9 cellular contexts compared by ENCODE assay signal in the genomic region with DNA sequence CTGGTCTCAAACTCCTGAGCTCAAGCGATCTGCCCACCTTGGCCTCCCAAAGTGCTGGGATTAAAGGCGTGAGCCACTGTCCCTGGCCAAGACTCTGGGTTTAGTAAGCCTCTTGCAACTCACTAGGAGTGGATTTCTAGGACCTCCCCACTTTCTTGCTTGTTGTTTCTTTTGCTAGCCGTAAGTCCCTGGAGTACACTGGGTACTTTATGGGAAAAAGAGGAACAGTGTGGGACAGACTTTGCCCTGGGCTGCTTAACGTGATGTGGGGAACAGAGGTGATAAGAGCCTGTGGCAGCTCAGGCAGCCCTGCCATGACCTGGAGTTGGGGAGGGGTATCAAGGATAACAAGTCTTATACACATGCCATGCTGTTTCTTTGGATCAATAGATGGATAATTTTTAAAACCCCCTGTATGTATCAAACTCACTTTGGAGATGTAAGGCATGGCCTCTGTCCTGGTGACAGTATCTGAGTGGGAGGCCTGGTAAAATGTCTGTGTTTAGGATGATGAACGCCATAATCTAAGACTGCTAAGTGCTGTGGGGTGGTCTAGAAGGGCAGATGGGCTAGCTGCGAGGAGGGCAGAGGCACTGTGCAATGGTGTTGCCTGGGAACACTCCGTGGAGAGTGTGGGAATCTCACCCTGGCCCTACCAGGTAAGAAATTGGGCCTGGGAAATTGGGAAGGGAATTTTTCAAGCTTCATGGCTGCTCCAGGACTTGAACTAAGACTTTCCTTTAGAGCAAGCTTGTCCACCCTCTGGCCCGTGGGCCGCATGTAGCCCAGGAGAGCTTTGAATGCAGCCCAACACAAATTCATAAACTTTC. TPM values are rescaled to one million over a fixed set of nuclear protein-coding genes. Genes with fewer than 3 reads are reported as not detected.
DNase-seq lines count a peak whose midpoint lies in the region; ATAC-seq and TF ChIP-seq lines count a peak whose summit lies in the region.
"Had no signal": no experiment of that assay in that cellular context is flagged by ENCODE, and none has a peak within 500 bp of the region (broad histone marks: within the 10 kb centered on the region; RNA-seq: fewer than 3 reads in every experiment).

No MANE protein-coding gene starts in this region.

- CTCF ChIA-PET in activated CD4-positive, alpha-beta T cell treated with anti-CD3 and anti-CD28 coated beads, Interleukin-2, amount 10 ng/mL, durations not matched to agents 7 days and 5 days (lab: Charles Lee) = interaction anchor here (1.1 to 3.1 kb wide), 9 partner anchors 9 to 58 kb away, joined by 3 to 13 read pairs (median 3); no protein-coding TSS in a partner anchor

- no peaks in the 10 kb centered on the region for H3K27me3 Mint-ChIP-seq in activated CD4-positive, alpha-beta T cell treated with anti-CD3 and anti-CD28 coated beads, Interleukin-2, amount 10 ng/mL, durations not matched to agents 7 days and 5 days

- H3K56ac ChIP-seq in mesendoderm (ENCODE audit: low read length) = peak overlapping the region; percentile 25

- H3K27ac Mint-ChIP-seq in activated CD4-positive, alpha-beta T cell treated with anti-CD3 and anti-CD28 coated beads, Interleukin-2, amount 10 ng/mL, durations not matched to agents 7 days and 5 days = peak overlapping the region; percentile 89

- ATAC-seq in thoracic aorta (ENCODE audit: insufficient number of reproducible peaks, low FRiP score, low read depth) (no peak), GM21717 (IDR thresholded peaks at IDR 0.05; ENCODE audit: unreplicated experiment) (no peak)

- POLR2A ChIA-PET in activated CD4-positive, alpha-beta T cell treated with anti-CD3 and anti-CD28 coated beads, Interleukin-2, amount 10 ng/mL, durations not matched to agents 7 days and 5 days (lab: Charles Lee) = interaction anchor here (0.5 kb wide), 1 partner anchor 14 kb away, joined by 3 read pairs; no protein-coding TSS in a partner anchor

- no peak overlapping the region for H2AK5ac ChIP-seq in mesendoderm (ENCODE audit: low read length)

- H3K4me3 ChIP-seq in mesendoderm (ENCODE audit: low read length) = no peak overlapping the region
- H3K4me3 ChIP-seq in thoracic aorta = peak overlapping the region; percentile 60

- peak overlapping the region; percentile 12 for H3K18ac ChIP-seq in mesendoderm (ENCODE audit: low read length)

- no peak for TF ChIP-seq CTCF in thoracic aorta (IDR thresholded peaks at IDR 0.05)

- H4K8ac ChIP-seq in mesendoderm (ENCODE audit: low read depth, low read length) = no peak overlapping the region

- H3K79me1 ChIP-seq in mesendoderm (ENCODE audit: low read length) = peaks cover under 1% of the 10 kb centered on the region

- H3K9ac ChIP-seq in mesendoderm (ENCODE audit: low read length) = no peak overlapping the region

- DNase-seq in activated CD4-positive, alpha-beta T cell treated with anti-CD3 and anti-CD28 coated beads, Interleukin-2, amount 10 ng/mL, durations not matched to agents 7 days and 5 days = no peak
- no peak for DNase-seq in activated CD4-positive, alpha-beta T cell treated with anti-CD3 and anti-CD28 coated beads, Interleukin-2, amount 50 U/mL, for 48 hours
- peak; percentile 72 for DNase-seq in amniotic epithelial cell (ENCODE audit: low read depth)
- no peak for DNase-seq in mesendoderm
- DNase-seq in thoracic aorta (ENCODE audit: low spot score) = no peak
- DNase-seq in DMS79 (lab: John Stamatoyannopoulos, UW) = no peak
- DNase-seq in COLO829 (ENCODE audit: low spot score) = no peak
- DNase-seq: NCI-H510A treated with DMSO at 0.1 percent for 48 hours had no signal

- peaks cover 60% of the 10 kb centered on the region for H3K36me3 Mint-ChIP-seq in activated CD4-positive, alpha-beta T cell treated with anti-CD3 and anti-CD28 coated beads, Interleukin-2, amount 10 ng/mL, durations not matched to agents 7 days and 5 days (ENCODE audit: low read depth)

- H3K36me3 ChIP-seq in mesendoderm (ENCODE audit: control insufficient read depth, insufficient read depth, low read length) (no peaks in the 10 kb centered on the region), thoracic aorta (no peaks in the 10 kb centered on the region)

- peak overlapping the region; percentile 61 for H3K4me3 Mint-ChIP-seq in activated CD4-positive, alpha-beta T cell treated with anti-CD3 and anti-CD28 coated beads, Interleukin-2, amount 10 ng/mL, durations not matched to agents 7 days and 5 days

- H3K4me1 Mint-ChIP-seq in activated CD4-positive, alpha-beta T cell treated with anti-CD3 and anti-CD28 coated beads, Interleukin-2, amount 10 ng/mL, durations not matched to agents 7 days and 5 days = peaks cover 96% of the 10 kb centered on the region

- H3K4me2 ChIP-seq in mesendoderm (ENCODE audit: low read length) = no peak overlapping the region

- H2BK5ac ChIP-seq in mesendoderm (ENCODE audit: low read length) = no peak overlapping the region

- no peak overlapping the region for H3K27ac ChIP-seq in mesendoderm (ENCODE audit: low read depth, low read length)
- peak overlapping the region; percentile 82 to 89 for H3K27ac ChIP-seq in thoracic aorta

- H4K5ac ChIP-seq in mesendoderm (ENCODE audit: low read length) = no peak overlapping the region

- no peak overlapping the region for H2BK120ac ChIP-seq in mesendoderm (ENCODE audit: low read depth, low read length)

- peaks cover 5% of the 10 kb centered on the region for H3K9me3 Mint-ChIP-seq in activated CD4-positive, alpha-beta T cell treated with anti-CD3 and anti-CD28 coated beads, Interleukin-2, amount 10 ng/mL, durations not matched to agents 7 days and 5 days

- H3K23ac ChIP-seq in mesendoderm (ENCODE audit: low read length) = no peak overlapping the region

- H3K4me1 ChIP-seq in mesendoderm (ENCODE audit: control insufficient read depth, low read depth, low read length) = peaks cover 10% of the 10 kb centered on the region
- H3K4me1 ChIP-seq in thoracic aorta (ENCODE audit: control insufficient read depth in 1 of 2, low read depth in 2 of 2) = peaks cover 55 to 86% of the 10 kb centered on the region in 2 donors

- no peak overlapping the region for H2BK15ac ChIP-seq in mesendoderm (replicated peaks; ENCODE audit: low read depth)

- peaks cover 2% of the 10 kb centered on the region for H3K79me2 ChIP-seq in mesendoderm (ENCODE audit: control insufficient read depth, insufficient read depth, low read length)

- no CpG with 5 or more reads among the region's 9 CpGs for WGBS in mesendoderm (ENCODE audit: extremely low coverage, insufficient coverage, low lambda C conversion rate)

- H3K4ac ChIP-seq in mesendoderm (ENCODE audit: low read depth, low read length) = no peak overlapping the region

- H3K9me3 ChIP-seq in thoracic aorta = no peaks in the 10 kb centered on the region

- no peaks in the 10 kb centered on the region for H3K27me3 ChIP-seq in mesendoderm (ENCODE audit: insufficient read depth, low read length, poor library complexity)
- no peaks in the 10 kb centered on the region for H3K27me3 ChIP-seq in thoracic aorta (replicated peaks; ENCODE audit: insufficient read depth)

RNA-seq across cellular contexts. Expression of gene SMAD3, which starts 54.8 kb away (rescaled TPM):
- 10 to 100 TPM; 81.6 to 83.9 TPM for total RNA-seq in activated CD4-positive, alpha-beta T cell treated with anti-CD3 and anti-CD28 coated beads, Interleukin-2, amount 10 ng/mL, durations not matched to agents 7 days and 5 days
- 17.4 TPM for polyA plus RNA-seq in mesendoderm (2013, experiment 1 of 2)
- polyA plus RNA-seq in mesendoderm (2013, experiment 2 of 2) = 16.4 TPM
- total RNA-seq in thoracic aorta = 10 to 100 TPM; 47.9 to 78.5 TPM
